In genomic region chr3:194787072-194787471, GRCh38 we compare ENCODE assay signal across 1 cellular context.
TF ChIP-seq lines count a peak whose summit lies in the region.

No MANE protein-coding gene starts in this region.

TF ChIP-seq in H1, 55 proteins besides CTCF, POLR2A, EP300 and RAD21 (continued from another document):
- no peak for TF ChIP-seq CHD7 (IDR thresholded peaks at IDR 0.05; ENCODE audit: insufficient replicate concordance, low read length)
- TF ChIP-seq GTF2F1 (IDR thresholded peaks at IDR 0.05; ENCODE audit: borderline replicate concordance, low read depth, low read length) = no peak
- TF ChIP-seq PHF8 (conservative IDR thresholded peaks at IDR 0.05; ENCODE audit: low read depth, low read length) = no peak
- TF ChIP-seq SIX5 (IDR thresholded peaks at IDR 0.05; ENCODE audit: low read depth, low read length) = no peak
- TF ChIP-seq SAP30 (IDR thresholded peaks at IDR 0.05; ENCODE audit: insufficient read depth, insufficient replicate concordance, low read length) = no peak
- no peak for TF ChIP-seq CHD2 (IDR thresholded peaks at IDR 0.05; ENCODE audit: low read length)
- no peak for TF ChIP-seq SIRT6 (IDR thresholded peaks at IDR 0.05; ENCODE audit: low read length)
- TF ChIP-seq FOSL1 (IDR thresholded peaks at IDR 0.05; ENCODE audit: insufficient read depth, low read depth, low read length) = no peak
- no peak for TF ChIP-seq HDAC6 (IDR thresholded peaks at IDR 0.05; ENCODE audit: low read depth, low read length)
- no peak for TF ChIP-seq CBX5 (IDR thresholded peaks at IDR 0.05; ENCODE audit: low read depth, low read length)
- TF ChIP-seq E2F6 (IDR thresholded peaks at IDR 0.05) = no peak
- no peak for TF ChIP-seq TCF12 (IDR thresholded peaks at IDR 0.05; ENCODE audit: low read depth, low read length)
- TF ChIP-seq USF2 (IDR thresholded peaks at IDR 0.05; ENCODE audit: low read length) = no peak
- TF ChIP-seq EZH2 (IDR thresholded peaks at IDR 0.05; ENCODE audit: low read depth, low read length, severe bottlenecking) = no peak
